In the genomic region with DNA sequence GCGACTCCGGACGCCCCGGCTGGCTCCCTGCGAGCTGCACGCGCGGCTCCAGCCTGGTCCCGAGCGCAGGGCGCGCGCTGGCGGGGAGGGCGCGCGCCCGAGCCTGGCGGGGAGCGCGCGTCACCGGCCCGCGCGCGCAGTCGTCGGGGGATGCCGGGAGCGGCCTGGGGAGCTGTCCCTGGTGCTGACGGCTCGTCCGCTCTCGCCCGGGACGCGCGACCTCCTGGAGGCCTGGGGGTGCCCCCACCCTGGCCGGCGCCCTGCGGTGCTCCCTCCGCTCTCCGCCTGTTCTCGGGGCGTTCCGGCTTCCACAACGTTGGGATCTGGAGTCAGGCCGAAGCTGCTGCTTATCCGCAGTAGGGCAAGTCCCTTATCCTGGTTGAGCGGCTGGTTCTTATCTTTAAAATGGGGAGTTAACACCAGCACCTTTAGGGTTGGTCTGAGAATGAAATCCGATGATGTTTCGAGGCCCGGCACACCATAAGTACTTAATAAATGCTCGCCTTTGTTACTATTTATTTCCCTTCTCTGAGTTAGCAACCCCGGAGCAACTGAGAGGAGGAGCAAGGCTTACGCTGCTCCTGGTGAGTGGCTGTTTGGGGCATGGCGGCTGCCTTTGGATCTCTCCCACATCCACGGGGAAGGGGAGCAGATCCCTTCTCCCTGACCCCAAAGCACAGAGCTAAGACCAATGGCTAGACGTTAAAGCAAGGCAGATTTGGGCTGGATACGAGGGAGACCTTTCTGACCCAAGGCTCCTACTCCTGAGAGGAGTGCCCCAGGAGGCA, we compare ENCODE assay signal across 8 cellular contexts. TPM values are rescaled to one million over a fixed set of nuclear protein-coding genes. Genes with fewer than 3 reads are reported as not detected.
DNase-seq lines count a peak whose midpoint lies in the region; ATAC-seq, FAIRE-seq and TF ChIP-seq lines count a peak whose summit lies in the region.

A gene (minus strand): TSS at position 79 of the 788 bp plus-strand sequence. CDS start 29,166 bp downstream, outside the sequence.

- ATAC-seq in T-cell (replicated peaks in 1 of 4) = peak; percentile 40 to 81 (median 58)
- no peak for ATAC-seq in GM21381 (IDR thresholded peaks at IDR 0.05; ENCODE audit: unreplicated experiment)

- FAIRE-seq in GM12891 (lab: Jason Lieb, UNC) = no peak

- no peak within 1 kb of the TSS for H3K27ac ChIP-seq in mesodermal cell (ENCODE audit: low read depth, low read length, severe bottlenecking)
- no peak within 1 kb of the TSS for H3K27ac ChIP-seq in urinary bladder (ENCODE audit: low read depth)

- WGBS in mesodermal cell (ENCODE audit: insufficient coverage in 2 of 2), 2 experiments = 6 to 21% methylated on average over 20 to 53 of the region's 61 CpGs
- WGBS in urinary bladder = 9% methylated on average over 61 of the region's 61 CpGs

- peaks cover 2% of the 10 kb centered on the region for H3K4me1 ChIP-seq in mesodermal cell (ENCODE audit: control insufficient read depth, insufficient read depth, low read length, poor library complexity, severe bottlenecking)
- H3K4me1 ChIP-seq in urinary bladder (ENCODE audit: insufficient read depth) = no peaks in the 10 kb centered on the region

- H3K36me3 ChIP-seq in mesodermal cell (ENCODE audit: control insufficient read depth, insufficient read depth, low read length) (no peaks in the 10 kb centered on the region), urinary bladder (ENCODE audit: insufficient read depth) (no peaks in the 10 kb centered on the region)

- peak within 1 kb of the TSS in 1 of 3 donors; percentile 36 for H3K4me3 Mint-ChIP-seq in T-cell

- H3K27ac Mint-ChIP-seq in T-cell = peak within 1 kb of the TSS in 1 of 2 donors; percentile 52

- H3K27me3 Mint-ChIP-seq in T-cell = peaks cover 26 to 61% of the 10 kb centered on the region in 2 donors

- TF ChIP-seq POLR2A in GM12891 (IDR thresholded peaks at IDR 0.05; ENCODE audit: low read depth, low read length) = no peak

- H3K36me3 Mint-ChIP-seq in T-cell = no peaks in the 10 kb centered on the region

- H3K4me3 ChIP-seq in choroid plexus epithelial cell (ENCODE audit: low read depth, low read length) = no peak within 1 kb of the TSS
- peak within 1 kb of the TSS; percentile 32 for H3K4me3 ChIP-seq in mesodermal cell (ENCODE audit: extremely low read depth, insufficient read depth, low read length, poor library complexity, severe bottlenecking)
- peak within 1 kb of the TSS; percentile 26 for H3K4me3 ChIP-seq in urinary bladder (ENCODE audit: low read depth, low read length)

- peak; percentile 55 for DNase-seq in D341Med (ENCODE audit: low spot score)
- DNase-seq in T-cell = peak in 23 of 34 experiments; percentile 6 to 50 (median 24)
- peak; percentile 48 for DNase-seq in choroid plexus epithelial cell (ENCODE audit: low read depth)
- DNase-seq in GM12891 (ENCODE audit: insufficient read length, low spot score) = no peak
- DNase-seq in OCI-M1 (lab: John Stamatoyannopoulos, UW) = no peak

- peaks cover 8 to 10% (median 9%) of the 10 kb centered on the region in 3 donors for H3K4me1 Mint-ChIP-seq in T-cell

- CTCF ChIA-PET in T-cell (lab: Charles Lee) = no interaction called here

- POLR2A ChIA-PET in T-cell (lab: Charles Lee) = interaction anchor here in 1 of 2 donors (0.5 kb wide), 1 partner anchor 81 kb away, joined by 3 read pairs; no protein-coding TSS in a partner anchor

- TF ChIP-seq CTCF in choroid plexus epithelial cell (conservative IDR thresholded peaks at IDR 0.05; ENCODE audit: low read depth, low read length) = no peak

- H3K9me3 Mint-ChIP-seq in T-cell = no peaks in the 10 kb centered on the region

- no peaks in the 10 kb centered on the region for H3K9me3 ChIP-seq in mesodermal cell (ENCODE audit: control insufficient read depth, low read length)

TF ChIP-seq in GM12891, 5 proteins besides CTCF, POLR2A, EP300 and RAD21:
- no peak for TF ChIP-seq TAF1 (IDR thresholded peaks at IDR 0.05; ENCODE audit: low read depth, low read length)
- TF ChIP-seq SPI1 (IDR thresholded peaks at IDR 0.05; ENCODE audit: low read depth, low read length) = no peak
- TF ChIP-seq POLR2AphosphoS5 (IDR thresholded peaks at IDR 0.05; ENCODE audit: low read depth, low read length) = no peak
- no peak for TF ChIP-seq POU2F2 (IDR thresholded peaks at IDR 0.05; ENCODE audit: low read depth, low read length)
- no peak for TF ChIP-seq PAX5 (IDR thresholded peaks at IDR 0.05; ENCODE audit: insufficient read depth, low read length, severe bottlenecking)

RNA-seq across cellular contexts. Expression of the gene that starts here (rescaled TPM):
- total RNA-seq in T-cell (not detected), urinary bladder (0.26 TPM)
- polyA plus RNA-seq in mesodermal cell (2013, experiment 1 of 2) = 9.5 TPM
- polyA plus RNA-seq in mesodermal cell (2013, experiment 2 of 2) = 6.8 TPM
- polyA plus RNA-seq in urinary bladder = 0.86 TPM
- not detected for polyA plus RNA-seq in GM12891 (2012; ENCODE audit: low read depth, missing spikeins)

Comparison
In these comparisons a context has a peak if more than half of its experiments do, and no peak if none do; other contexts are left out.
1. Peak in DNase-seq and ATAC-seq in T-cell; RNA of the gene not detected or under 1 TPM.
2. DNase-seq: peak in D341Med (single experiment) and choroid plexus epithelial cell (single experiment); none in GM12891 (single experiment) and OCI-M1 (single experiment).